In the genomic region with DNA sequence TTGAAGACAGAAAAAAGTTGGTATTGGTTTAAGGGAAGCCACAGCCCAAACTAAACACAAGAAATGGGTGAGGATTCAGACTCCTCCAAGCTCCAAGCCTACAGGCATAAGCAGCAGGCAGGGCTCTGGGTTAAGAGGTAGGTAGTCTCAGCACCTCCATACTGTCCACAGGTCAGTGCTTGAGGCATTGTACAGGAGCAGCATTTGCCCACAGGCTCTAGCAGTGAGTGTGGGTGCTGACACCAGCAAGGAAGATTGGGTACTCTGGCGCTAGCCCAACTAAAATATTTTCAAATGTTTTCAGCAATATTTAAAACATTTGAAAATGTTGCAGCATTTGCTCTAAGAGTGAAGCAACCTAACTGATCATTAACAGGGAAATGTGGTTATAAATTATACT, we compare ENCODE assay signal across 11 cellular contexts. TPM values are rescaled to one million over a fixed set of nuclear protein-coding genes. Genes with fewer than 3 reads are reported as not detected.
A peak's percentile ranks its signal among the peaks of the same experiment; 100 is the strongest.
DNase-seq lines count a peak whose midpoint lies in the region; FAIRE-seq and TF ChIP-seq lines count a peak whose summit lies in the region.
"Had no signal": no experiment of that assay in that cellular context is flagged by ENCODE, and none has a peak within 500 bp of the region (broad histone marks: within the 10 kb centered on the region; RNA-seq: fewer than 3 reads in every experiment).

No MANE protein-coding gene starts in this region.

- WGBS in sigmoid colon, 2 donors: 92 to 95% methylated on average over 1 of the region's 1 CpG

- FAIRE-seq in GM12892 (lab: Jason Lieb, UNC): no peak

- no peaks in the 10 kb centered on the region for H3K9me3 ChIP-seq in sigmoid colon

- H3K4me1 Mint-ChIP-seq in T-helper 1 cell treated with Interleukin-12 subunit alpha and Interleukin-12 subunit beta and Interleukin-4 antibody, amounts not matched to agents 30 μg/mL and 1 μg/mL, for 36 hours (ENCODE audit: low read depth): peaks cover 18% of the 10 kb centered on the region

- H3K36me3 Mint-ChIP-seq in T-helper 1 cell treated with Interleukin-12 subunit alpha and Interleukin-12 subunit beta and Interleukin-4 antibody, amounts not matched to agents 30 μg/mL and 1 μg/mL, for 36 hours (ENCODE audit: low read depth): no peaks in the 10 kb centered on the region

- in situ Hi-C loops in Caki2 (cut with HindIII; ENCODE audit: low pct_unique_long_range_greater_than_20kb, low sequenced_read_pairs): no loop called here

- TF ChIP-seq POLR2A in sigmoid colon (IDR thresholded peaks at IDR 0.05): no peak
- TF ChIP-seq POLR2A in GM12892 (IDR thresholded peaks at IDR 0.05; ENCODE audit: low read depth, low read length): no peak

- no peak for TF ChIP-seq EP300 in sigmoid colon (IDR thresholded peaks at IDR 0.05)

- peaks cover 0 to 81% (median 69%) of the 10 kb centered on the region in 4 donors for H3K4me1 ChIP-seq in sigmoid colon

- H3K27me3 Mint-ChIP-seq in T-helper 1 cell treated with Interleukin-12 subunit alpha and Interleukin-12 subunit beta and Interleukin-4 antibody, amounts not matched to agents 30 μg/mL and 1 μg/mL, for 36 hours (ENCODE audit: low read depth): no peaks in the 10 kb centered on the region

- H3K4me3 Mint-ChIP-seq in T-helper 1 cell treated with Interleukin-12 subunit alpha and Interleukin-12 subunit beta and Interleukin-4 antibody, amounts not matched to agents 30 μg/mL and 1 μg/mL, for 36 hours: peak overlapping the region; percentile 28

- H3K4me3 ChIP-seq in fibroblast of pulmonary artery (replicated peaks; ENCODE audit: low read depth, low read length): no peak overlapping the region
- H3K4me3 ChIP-seq in sigmoid colon: no peak overlapping the region
- H3K4me3 ChIP-seq in H7 (ENCODE audit: insufficient read depth, low read depth, low read length): no peak overlapping the region

- TF ChIP-seq CTCF in fibroblast of pulmonary artery (IDR thresholded peaks at IDR 0.05; ENCODE audit: low read length, missing control alignments) (no peak), sigmoid colon (IDR thresholded peaks at IDR 0.05) (no peak)

- peaks cover 0 to 19% (median 0%) of the 10 kb centered on the region in 4 donors for H3K36me3 ChIP-seq in sigmoid colon
- H3K36me3 ChIP-seq in H7 (replicated peaks; ENCODE audit: control insufficient read depth, insufficient read depth, low read length): peaks cover 4% of the 10 kb centered on the region; the same call in 1 of the 2 replicates

- H3K27me3 ChIP-seq in sigmoid colon: no peaks in the 10 kb centered on the region
- no peaks in the 10 kb centered on the region for H3K27me3 ChIP-seq in H7 (ENCODE audit: control insufficient read depth, insufficient read depth, low read length)

- peak overlapping the region; percentile 70 for H3K27ac Mint-ChIP-seq in T-helper 1 cell treated with Interleukin-12 subunit alpha and Interleukin-12 subunit beta and Interleukin-4 antibody, amounts not matched to agents 30 μg/mL and 1 μg/mL, for 36 hours

- peak overlapping the region; percentile 12 to 68 (median 59) for H3K27ac ChIP-seq in sigmoid colon

- intact Hi-C loops in sigmoid colon (cut with DNase I): no loop called here

- no peaks in the 10 kb centered on the region for H3K9me3 Mint-ChIP-seq in T-helper 1 cell treated with Interleukin-12 subunit alpha and Interleukin-12 subunit beta and Interleukin-4 antibody, amounts not matched to agents 30 μg/mL and 1 μg/mL, for 36 hours

- DNase-seq in Caki2 (ENCODE audit: low read depth) (peak; percentile 49), fibroblast of pulmonary artery (ENCODE audit: low read depth) (peak; percentile 41), sigmoid colon (no peak), T-helper 9 cell (no peak), GM12892 (ENCODE audit: insufficient read length) (no peak), H7 (no peak)
- DNase-seq in stimulated activated CD4-positive, alpha-beta T cell treated with anti-CD3 and anti-CD28 coated beads, Interleukin-2, amount 100 ng/mL, for 24 hours: no peak
- DNase-seq: activated naive CD4-positive, alpha-beta T cell treated with anti-CD3 and anti-CD28 coated beads, Interleukin-2, amount 50 U/mL, for 16 hours; NCI-H526; stimulated activated CD4-positive, alpha-beta T cell treated with anti-CD3 and anti-CD28 coated beads, Interleukin-4, amount 100 ng/mL, for 4 hours had no signal

RNA-seq across cellular contexts. Expression of gene FERMT2, which starts 33.1 kb away (rescaled TPM):
- total RNA-seq in Caki2 (2014; rRNA removed; shearing (Covaris generic); ENCODE audit: low replicate concordance): 46.0 and 65.1 TPM in 2 replicates
- total RNA-seq in sigmoid colon: 100 to 1,000 TPM; 278 to 317 (median 297) TPM
- 10 to 100 TPM in 2 of 3 donors, 1 to 10 TPM in 1; 3.0 to 21.9 (median 13.8) TPM for polyA plus RNA-seq in sigmoid colon
- polyA plus RNA-seq in GM12892 (2012; ENCODE audit: missing spikeins): 23.4 TPM
- 148 and 150 TPM in 2 replicates for total RNA-seq in H7 (2014; rRNA removed; shearing (Covaris generic))

Comparison
In these comparisons a context has a peak if more than half of its experiments do, and no peak if none do; other contexts are left out.
1. DNase-seq: peak in Caki2 (single experiment) and fibroblast of pulmonary artery (single experiment); none in sigmoid colon (single experiment), stimulated activated CD4-positive, alpha-beta T cell treated with anti-CD3 and anti-CD28 coated beads, Interleukin-2, amount 100 ng/mL, for 24 hours (0 of 2), T-helper 9 cell (single experiment), GM12892 (single experiment) and H7 (single experiment).